ENCODE assay signal across 16 cellular contexts in genomic region chr14:93772263-93772662, GRCh38. TPM values are rescaled to one million over a fixed set of nuclear protein-coding genes. Genes with fewer than 3 reads are reported as not detected.
"Had no signal": no experiment of that assay in that cellular context is flagged by ENCODE, and none has a peak within 500 bp of the region (broad histone marks: within the 10 kb centered on the region; RNA-seq: fewer than 3 reads in every experiment).

No MANE protein-coding gene starts in this region.

- H3K4me3 ChIP-seq: lower lobe of right lung, pancreas, testis had no signal

- H3K36me3 ChIP-seq: lower lobe of right lung, pancreas had no signal

- H3K4me1 ChIP-seq: lower lobe of right lung, pancreas, testis had no signal

- H3K27me3 ChIP-seq: pancreas, testis had no signal

- ATAC-seq: activated CD4-positive, CD25-positive, alpha-beta regulatory T cell treated with anti-CD3 and anti-CD28 coated beads, Interleukin-2, amount 50 U/mL, for 24 hours; lower lobe of right lung had no signal

- H3K27ac ChIP-seq: epithelial cell of prostate, lower lobe of right lung, pancreas, testis had no signal

- H3K27me3 Mint-ChIP-seq: activated naive CD8-positive, alpha-beta T cell treated with anti-CD3 and anti-CD28 coated beads for 36 hours; stimulated activated naive CD8-positive, alpha-beta T cell treated with anti-CD3 and anti-CD28 coated beads, Interleukin-15, Interleukin-2, amounts not matched to agents 100 ng/mL and 50 ng/mL, for 24 hours had no signal

- H3K4me1 Mint-ChIP-seq: activated naive CD8-positive, alpha-beta T cell treated with anti-CD3 and anti-CD28 coated beads for 36 hours had no signal

- H3K4me3 Mint-ChIP-seq: activated naive CD8-positive, alpha-beta T cell treated with anti-CD3 and anti-CD28 coated beads for 36 hours; activated T-helper 1 cell treated with anti-CD3 and anti-CD28 coated beads, Interleukin-12 subunit alpha, Interleukin-12 subunit beta, Interleukin-2, Interleukin-4 antibody, amounts not matched to agents 30 ng/mL and 10 ng/mL and 1 ng/mL, durations not matched to agents 14 hours and 24 hours and 36 hours; stimulated activated naive CD8-positive, alpha-beta T cell treated with anti-CD3 and anti-CD28 coated beads, Interleukin-15, Interleukin-2, amounts not matched to agents 100 ng/mL and 50 ng/mL, for 24 hours had no signal

- H3K27ac Mint-ChIP-seq: activated naive CD8-positive, alpha-beta T cell treated with anti-CD3 and anti-CD28 coated beads for 36 hours; activated T-helper 1 cell treated with anti-CD3 and anti-CD28 coated beads, Interleukin-12 subunit alpha, Interleukin-12 subunit beta, Interleukin-2, Interleukin-4 antibody, amounts not matched to agents 30 ng/mL and 10 ng/mL and 1 ng/mL, durations not matched to agents 14 hours and 24 hours and 36 hours; stimulated activated naive CD8-positive, alpha-beta T cell treated with anti-CD3 and anti-CD28 coated beads, Interleukin-15, Interleukin-2, amounts not matched to agents 100 ng/mL and 50 ng/mL, for 24 hours had no signal

- H3K9me3 ChIP-seq: lower lobe of right lung, pancreas, testis had no signal

- H3K36me3 Mint-ChIP-seq: activated naive CD8-positive, alpha-beta T cell treated with anti-CD3 and anti-CD28 coated beads for 36 hours had no signal

- H3K9me3 Mint-ChIP-seq: activated naive CD8-positive, alpha-beta T cell treated with anti-CD3 and anti-CD28 coated beads for 36 hours; activated T-helper 1 cell treated with anti-CD3 and anti-CD28 coated beads, Interleukin-12 subunit alpha, Interleukin-12 subunit beta, Interleukin-2, Interleukin-4 antibody, amounts not matched to agents 30 ng/mL and 10 ng/mL and 1 ng/mL, durations not matched to agents 14 hours and 24 hours and 36 hours; stimulated activated naive CD8-positive, alpha-beta T cell treated with anti-CD3 and anti-CD28 coated beads, Interleukin-15, Interleukin-2, amounts not matched to agents 100 ng/mL and 50 ng/mL, for 24 hours had no signal

- DNase-seq: activated CD4-positive, alpha-beta T cell treated with anti-CD3 and anti-CD28 coated beads, Interleukin-2, amount 50 U/mL, for 1 hour; activated naive CD8-positive, alpha-beta T cell treated with anti-CD3 and anti-CD28 coated beads for 36 hours; dermis blood vessel endothelial cell; lower lobe of right lung; pancreas; retina; small intestine; T-helper 9 cell; testis had no signal

RNA-seq across cellular contexts. Expression of gene PRIMA1, which starts 16.0 kb away (rescaled TPM):
- total RNA-seq: activated CD8-positive, alpha-beta memory T cell treated with anti-CD3 and anti-CD28 coated beads for 36 hours; activated naive CD8-positive, alpha-beta T cell treated with anti-CD3 and anti-CD28 coated beads for 36 hours; activated T-helper 1 cell treated with anti-CD3 and anti-CD28 coated beads, Interleukin-12 subunit alpha, Interleukin-12 subunit beta, Interleukin-2, Interleukin-4 antibody, amounts not matched to agents 30 ng/mL and 10 ng/mL and 1 ng/mL, durations not matched to agents 14 hours and 24 hours and 36 hours; chondrocyte; dermis blood vessel endothelial cell; myocyte had no signal
